ENCODE assay signal across 23 cellular contexts in the genomic region with DNA sequence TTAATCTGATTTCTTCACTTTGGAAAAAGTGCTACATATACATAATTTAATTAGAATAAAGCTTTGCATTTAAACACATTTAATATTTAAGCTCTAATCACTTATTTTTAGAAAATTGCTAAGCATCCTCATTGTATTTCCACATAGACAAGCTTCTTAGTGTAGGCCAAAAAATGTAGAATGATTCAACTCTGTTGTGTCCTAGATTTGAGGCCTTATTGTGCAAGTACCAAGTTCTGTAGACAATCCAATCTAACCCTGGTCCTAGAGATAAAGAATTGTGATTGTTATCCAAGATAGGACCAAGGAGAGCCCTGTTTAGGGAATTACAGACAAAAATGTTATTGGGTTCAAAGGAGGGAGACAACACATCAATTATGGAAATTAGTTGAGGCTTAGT. TPM values are rescaled to one million over a fixed set of nuclear protein-coding genes. Genes with fewer than 3 reads are reported as not detected.
"Had no signal": no experiment of that assay in that cellular context is flagged by ENCODE, and none has a peak within 500 bp of the region (broad histone marks: within the 10 kb centered on the region; RNA-seq: fewer than 3 reads in every experiment).

No MANE protein-coding gene starts in this region.

- H3K9me3 ChIP-seq: left ventricle myocardium inferior, pancreas, psoas muscle, right atrium auricular region, vagina had no signal

- H3K36me3 Mint-ChIP-seq: activated naive CD8-positive, alpha-beta T cell treated with anti-CD3 and anti-CD28 coated beads for 36 hours; natural killer cell; stimulated activated memory B cell treated with anti-CD40 and anti-IgM and Interleukin-4, amounts not matched to agents 10 μg/mL and 1 μg/mL and 100 μg/mL, for 72 hours had no signal

- H3K4me3 ChIP-seq: left ventricle myocardium inferior, pancreas, psoas muscle, right atrium auricular region, skin epidermis, vagina had no signal

- H3K36me3 ChIP-seq: left ventricle myocardium inferior, pancreas, right atrium auricular region, vagina had no signal

- H3K4me1 ChIP-seq: left ventricle myocardium inferior, pancreas, psoas muscle, right atrium auricular region, vagina had no signal

- DNase-seq: activated CD4-positive, alpha-beta T cell treated with anti-CD3 and anti-CD28 coated beads, Interleukin-2, amount 50 U/mL, for 4 hours; activated CD8-positive, alpha-beta memory T cell treated with anti-CD3 and anti-CD28 coated beads for 24 hours; activated CD8-positive, alpha-beta memory T cell treated with anti-CD3 and anti-CD28 coated beads, Interleukin-2, amount 50 U/mL, for 48 hours; activated naive CD4-positive, alpha-beta T cell; activated naive CD8-positive, alpha-beta T cell treated with anti-CD3 and anti-CD28 coated beads for 36 hours; activated T-cell treated with anti-CD3 and anti-CD28 coated beads, Interleukin-2, amount 50 U/mL, for 4 hours; amygdala; effector CD4-positive, alpha-beta T cell; left ventricle myocardium inferior; midbrain; natural killer cell; pancreas; psoas muscle; stimulated activated CD4-positive, alpha-beta T cell treated with anti-CD3 and anti-CD28 coated beads, Interleukin-15, amount 100 ng/mL, for 24 hours; T-helper 9 cell; trophoblast cell had no signal

- H3K27me3 Mint-ChIP-seq: activated naive CD8-positive, alpha-beta T cell treated with anti-CD3 and anti-CD28 coated beads for 36 hours; dendritic cell treated with granulocyte-macrophage colony-stimulating factor and Interleukin-4, amounts not matched to agents 40 ng/mL and 50 ng/mL, for 4 days; stimulated activated memory B cell treated with anti-CD40 and anti-IgM and Interleukin-4, amounts not matched to agents 10 μg/mL and 1 μg/mL and 100 μg/mL, for 72 hours had no signal

- H3K9me3 Mint-ChIP-seq: activated naive CD8-positive, alpha-beta T cell treated with anti-CD3 and anti-CD28 coated beads for 36 hours; activated T-cell treated with anti-CD3 and anti-CD28 coated beads, Interleukin-2, amount 50 U/mL, for 4 hours; activated T-helper 2 cell treated with anti-CD3 and anti-CD28 coated beads, Interferon-gamma antibody, Interleukin-2, Interleukin-4, amounts not matched to agents 10 μg/mL and 5 μg/mL and 100 μg/mL, durations not matched to agents 14 hours and 24 hours and 36 hours; natural killer cell had no signal

- H3K27ac ChIP-seq: left ventricle myocardium inferior, pancreas, psoas muscle, right atrium auricular region, skin epidermis, vagina had no signal

- H3K4me1 Mint-ChIP-seq: activated naive CD8-positive, alpha-beta T cell treated with anti-CD3 and anti-CD28 coated beads for 36 hours; natural killer cell; stimulated activated memory B cell treated with anti-CD40 and anti-IgM and Interleukin-4, amounts not matched to agents 10 μg/mL and 1 μg/mL and 100 μg/mL, for 72 hours had no signal

- H3K27ac Mint-ChIP-seq: activated naive CD8-positive, alpha-beta T cell treated with anti-CD3 and anti-CD28 coated beads for 36 hours; activated T-helper 2 cell treated with anti-CD3 and anti-CD28 coated beads, Interferon-gamma antibody, Interleukin-2, Interleukin-4, amounts not matched to agents 10 μg/mL and 5 μg/mL and 100 μg/mL, durations not matched to agents 14 hours and 24 hours and 36 hours; brain; dendritic cell treated with granulocyte-macrophage colony-stimulating factor and Interleukin-4, amounts not matched to agents 40 ng/mL and 50 ng/mL, for 4 days; natural killer cell; stimulated activated memory B cell treated with anti-CD40 and anti-IgM and Interleukin-4, amounts not matched to agents 10 μg/mL and 1 μg/mL and 100 μg/mL, for 72 hours had no signal

- H3K27me3 ChIP-seq: pancreas, right atrium auricular region, vagina had no signal

- H3K4me3 Mint-ChIP-seq: activated naive CD8-positive, alpha-beta T cell treated with anti-CD3 and anti-CD28 coated beads for 36 hours; activated T-cell treated with anti-CD3 and anti-CD28 coated beads, Interleukin-2, amount 50 U/mL, for 4 hours; brain; dendritic cell treated with granulocyte-macrophage colony-stimulating factor and Interleukin-4, amounts not matched to agents 40 ng/mL and 50 ng/mL, for 4 days; natural killer cell; stimulated activated memory B cell treated with anti-CD40 and anti-IgM and Interleukin-4, amounts not matched to agents 10 μg/mL and 1 μg/mL and 100 μg/mL, for 72 hours had no signal

- ATAC-seq: activated T-cell treated with anti-CD3 and anti-CD28 coated beads, Interleukin-2, amount 50 U/mL, for 4 hours; natural killer cell; psoas muscle; stimulated activated memory B cell treated with anti-CD40 and anti-IgM and Interleukin-4, amounts not matched to agents 10 μg/mL and 1 μg/mL and 100 μg/mL, for 72 hours had no signal

RNA-seq across cellular contexts. Expression of a gene that starts 27.6 kb away (rescaled TPM):
- total RNA-seq: activated naive CD8-positive, alpha-beta T cell treated with anti-CD3 and anti-CD28 coated beads for 36 hours; activated T-cell treated with anti-CD3 and anti-CD28 coated beads, Interleukin-2, amount 50 U/mL, for 4 hours; natural killer cell had no signal
